In genomic region chr16:11202260-11203091, GRCh38 we compare ENCODE assay signal across 1 cellular context.
TF ChIP-seq lines count a peak whose summit lies in the region.

No MANE protein-coding gene starts in this region.

TF ChIP-seq in A549, 52 proteins besides CTCF, POLR2A, EP300 and RAD21 (continued from another document):
- TF ChIP-seq, protein P1, sequence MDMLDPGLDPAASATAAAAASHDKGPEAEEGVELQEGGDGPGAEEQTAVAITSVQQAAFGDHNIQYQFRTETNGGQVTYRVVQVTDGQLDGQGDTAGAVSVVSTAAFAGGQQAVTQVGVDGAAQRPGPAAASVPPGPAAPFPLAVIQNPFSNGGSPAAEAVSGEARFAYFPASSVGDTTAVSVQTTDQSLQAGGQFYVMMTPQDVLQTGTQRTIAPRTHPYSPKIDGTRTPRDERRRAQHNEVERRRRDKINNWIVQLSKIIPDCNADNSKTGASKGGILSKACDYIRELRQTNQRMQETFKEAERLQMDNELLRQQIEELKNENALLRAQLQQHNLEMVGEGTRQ (IDR thresholded peaks at IDR 0.05), result no peak
